Comparison of ENCODE assay signal across 8 cellular contexts in genomic region chr1:151839457-151840409, GRCh38. TPM values are rescaled to one million over a fixed set of nuclear protein-coding genes. Genes with fewer than 3 reads are reported as not detected.
DNase-seq lines count a peak whose midpoint lies in the region; ATAC-seq, FAIRE-seq and TF ChIP-seq lines count a peak whose summit lies in the region.

Gene C2CD4D (minus strand): TSS chr1:151839820. CDS start chr1:151838989, 831 bp downstream.

- no peaks in the 10 kb centered on the region for H3K36me3 ChIP-seq in cardiac muscle cell
- H3K36me3 ChIP-seq in pancreas = no peaks in the 10 kb centered on the region
- H3K36me3 ChIP-seq in upper lobe of left lung = no peaks in the 10 kb centered on the region

- H3K4me3 ChIP-seq in cardiac muscle cell (peak within 1 kb of the TSS; percentile 30), pancreas (peak within 1 kb of the TSS; percentile 16 to 47 (median 42)), upper lobe of left lung (peak within 1 kb of the TSS; percentile 0 to 56 (median 44))

- ATAC-seq in GM21423 (IDR thresholded peaks at IDR 0.05; ENCODE audit: unreplicated experiment) (peak; percentile 42), pancreas (peak; percentile 65 to 83 (median 75)), upper lobe of left lung (ENCODE audit: low FRiP score in 2 of 2) (peak; percentile 48 to 79), HG03159 (IDR thresholded peaks at IDR 0.05; ENCODE audit: unreplicated experiment) (no peak)

- 5% methylated on average over 45 to 48 of the region's 48 CpGs for WGBS in pancreas, 2 donors
- 6 to 8% methylated on average over 15 to 48 of the region's 48 CpGs for WGBS in upper lobe of left lung, 2 donors

- TF ChIP-seq CTCF in cardiac muscle cell (IDR thresholded peaks at IDR 0.05; ENCODE audit: low read depth, low read length) = no peak
- TF ChIP-seq CTCF in pancreas (IDR thresholded peaks at IDR 0.05) = peak in 2 of 4 donors; percentile 7 to 20
- TF ChIP-seq CTCF in upper lobe of left lung (IDR thresholded peaks at IDR 0.05) = peak in 2 of 6 experiments; percentile 16 to 19

- intact Hi-C loops in pancreas (cut with DNase I) = no loop called here

- TF ChIP-seq POLR2A in upper lobe of left lung (IDR thresholded peaks at IDR 0.05) = peak in 1 of 4 donors; percentile 62

- no peak for FAIRE-seq in pancreas (lab: Jason Lieb, UNC)

- no peak within 1 kb of the TSS for H3K27ac ChIP-seq in cardiac muscle cell
- peak within 1 kb of the TSS; percentile 93 to 98 (median 95) for H3K27ac ChIP-seq in pancreas
- peak within 1 kb of the TSS; percentile 34 to 74 (median 60) for H3K27ac ChIP-seq in upper lobe of left lung

- TF ChIP-seq EP300 in upper lobe of left lung (IDR thresholded peaks at IDR 0.05) = no peak

- DNase-seq in NCI-H774 (lab: John Stamatoyannopoulos, UW) (peak; percentile 70), cardiac muscle cell (ENCODE audit: low read depth in 1 of 2, low spot score in 1 of 2) (peak; percentile 22 to 64), pancreas (peak; percentile 73 to 93 (median 86)), upper lobe of left lung (peak; percentile 73 to 91), DMS 273 (lab: John Stamatoyannopoulos, UW; ENCODE audit: unreplicated experiment) (no peak)
- peak; percentile 77 for DNase-seq in activated naive CD4-positive, alpha-beta T cell treated with Interleukin-2 at 50 U/mL for 16 hours

- no peaks in the 10 kb centered on the region for H3K9me3 ChIP-seq in cardiac muscle cell (ENCODE audit: low read depth)
- no peaks in the 10 kb centered on the region for H3K9me3 ChIP-seq in pancreas
- no peaks in the 10 kb centered on the region for H3K9me3 ChIP-seq in upper lobe of left lung

- H3K27me3 ChIP-seq in cardiac muscle cell = peaks cover 59% of the 10 kb centered on the region
- no peaks in the 10 kb centered on the region for H3K27me3 ChIP-seq in pancreas
- peaks cover 0 to 25% (median 14%) of the 10 kb centered on the region in 4 donors for H3K27me3 ChIP-seq in upper lobe of left lung

- H3K4me1 ChIP-seq in cardiac muscle cell (ENCODE audit: low read depth) (no peaks in the 10 kb centered on the region), pancreas (peaks cover 29 to 37% (median 30%) of the 10 kb centered on the region in 3 donors), upper lobe of left lung (peaks cover 24 to 37% (median 32%) of the 10 kb centered on the region in 4 donors)

RNA-seq across cellular contexts. Expression of gene C2CD4D, which starts in this region (rescaled TPM):
- total RNA-seq in cardiac muscle cell (not detected in 2 replicates), pancreas (1 to 10 TPM in 1 of 6 donors, under 1 TPM in 5; 0.35 to 1.2 (median 0.59) TPM), upper lobe of left lung (1 to 10 TPM in 2 of 6 donors, under 1 TPM in 2, not detected in 2; 0.29 to 3.6 (median 0.78) TPM)
- polyA plus RNA-seq in cardiac muscle cell (0.41 and 0.44 TPM in 2 replicates), pancreas (under 1 TPM; 0.40 to 0.68 TPM)

Comparison
In these comparisons a context has a peak if more than half of its experiments do, and no peak if none do; other contexts are left out.
1. Peak in DNase-seq and H3K4me3 ChIP-seq in cardiac muscle cell; RNA of the gene not detected or under 1 TPM.